17 cellular contexts compared by ENCODE assay signal in the genomic region with DNA sequence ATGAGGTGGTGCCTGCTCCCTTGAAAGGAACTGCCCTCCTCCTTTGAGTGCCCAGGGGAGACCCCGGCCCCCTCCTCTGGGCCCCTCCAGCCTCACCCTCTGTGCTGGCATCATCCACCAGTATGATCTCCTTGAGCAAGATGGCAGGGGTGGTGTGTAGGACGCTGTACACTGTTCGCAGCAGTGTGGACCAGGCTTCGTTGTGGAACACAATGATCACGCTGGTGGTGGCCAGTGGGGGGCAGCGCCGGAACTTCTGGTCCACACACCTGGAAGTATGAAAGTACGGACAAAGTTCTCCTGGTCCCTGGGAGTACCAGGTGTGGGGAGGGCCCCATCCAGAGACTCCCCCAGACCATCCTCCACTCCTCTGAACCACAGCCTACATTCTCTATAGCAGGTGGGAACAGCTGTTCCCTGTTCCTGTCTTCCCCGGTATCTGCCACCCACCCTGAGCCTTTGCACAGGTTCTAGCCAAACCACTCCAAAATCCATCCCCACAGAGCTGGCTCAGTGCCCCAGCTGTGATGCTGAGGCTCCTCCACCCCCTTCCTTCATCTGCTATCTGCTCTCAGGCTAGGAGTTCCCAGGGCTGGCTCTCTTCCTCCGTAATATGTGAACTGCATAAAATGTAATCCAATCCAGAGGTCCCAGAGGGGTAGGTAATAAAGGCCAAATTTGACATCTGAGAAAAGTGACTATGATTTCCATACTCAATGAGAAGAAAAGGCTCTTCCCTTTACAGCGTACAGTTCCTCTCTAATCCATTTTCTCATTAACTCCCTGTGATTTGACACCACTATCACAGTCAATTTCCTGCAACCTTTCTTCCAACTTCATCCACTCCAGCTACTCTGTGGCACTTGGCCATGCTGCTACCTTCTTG. TPM values are rescaled to one million over a fixed set of nuclear protein-coding genes. Genes with fewer than 3 reads are reported as not detected.
DNase-seq lines count a peak whose midpoint lies in the region; TF ChIP-seq lines count a peak whose summit lies in the region.
"Had no signal": no experiment of that assay in that cellular context is flagged by ENCODE, and none has a peak within 500 bp of the region (broad histone marks: within the 10 kb centered on the region; RNA-seq: fewer than 3 reads in every experiment).

No MANE protein-coding gene starts in this region.

- peaks cover 40% of the 10 kb centered on the region for H3K4me1 Mint-ChIP-seq in dendritic cell treated with granulocyte-macrophage colony-stimulating factor and Interleukin-4, amounts not matched to agents 40 ng/mL and 50 ng/mL, for 4 days (ENCODE audit: low read depth)

- no peaks in the 10 kb centered on the region for H3K27me3 Mint-ChIP-seq in dendritic cell treated with granulocyte-macrophage colony-stimulating factor and Interleukin-4, amounts not matched to agents 40 ng/mL and 50 ng/mL, for 4 days

- H3K27ac ChIP-seq in right atrium auricular region = no peak overlapping the region
- H3K27ac ChIP-seq: upper lobe of left lung had no signal

- peaks cover 13% of the 10 kb centered on the region for H3K9me3 Mint-ChIP-seq in dendritic cell treated with granulocyte-macrophage colony-stimulating factor and Interleukin-4, amounts not matched to agents 40 ng/mL and 50 ng/mL, for 4 days

- H3K36me3 Mint-ChIP-seq in dendritic cell treated with granulocyte-macrophage colony-stimulating factor and Interleukin-4, amounts not matched to agents 40 ng/mL and 50 ng/mL, for 4 days (ENCODE audit: low read depth) = peaks cover 96% of the 10 kb centered on the region

- intact Hi-C loops in dendritic cell treated with granulocyte-macrophage colony-stimulating factor and Interleukin-4, amounts not matched to agents 40 ng/mL and 50 ng/mL, for 4 days (cut with micrococcal nuclease) = no loop called here

- H3K4me1 ChIP-seq in right atrium auricular region = no peaks in the 10 kb centered on the region
- H3K4me1 ChIP-seq: upper lobe of left lung had no signal

- peak; percentile 61 for DNase-seq in DMS 273 (lab: John Stamatoyannopoulos, UW; ENCODE audit: unreplicated experiment)
- no peak for DNase-seq in DMS 273 treated with DMSO at 0.1 percent for 48 hours (lab: John Stamatoyannopoulos, UW)
- DNase-seq in NCI-H187 treated with DMSO at 0.1 percent for 48 hours (lab: John Stamatoyannopoulos, UW) = peak; percentile 85
- peak; percentile 48 for DNase-seq in occipital lobe (lab: John Stamatoyannopoulos, UW)
- no peak for DNase-seq in AG08396 (ENCODE audit: low spot score)
- DNase-seq in stimulated activated naive CD4-positive, alpha-beta T cell (lab: John Stamatoyannopoulos, UW) = no peak
- DNase-seq in right atrium auricular region (ENCODE audit: low spot score) = no peak
- DNase-seq: activated CD4-positive, alpha-beta T cell treated with anti-CD3 and anti-CD28 coated beads, Interleukin-2, amount 50 U/mL, for 4 hours; COR-L47; KBM-7; stimulated activated CD4-positive, alpha-beta T cell treated with anti-CD3 and anti-CD28 coated beads, Interleukin-15, amount 100 ng/mL, for 24 hours had no signal

- no peaks in the 10 kb centered on the region for H3K9me3 ChIP-seq in right atrium auricular region
- H3K9me3 ChIP-seq: upper lobe of left lung had no signal

- no peak overlapping the region for H3K4me3 ChIP-seq in right atrium auricular region
- H3K4me3 ChIP-seq: upper lobe of left lung had no signal

- H3K36me3 ChIP-seq in right atrium auricular region = no peaks in the 10 kb centered on the region
- H3K36me3 ChIP-seq: upper lobe of left lung had no signal

- H3K4me3 Mint-ChIP-seq in dendritic cell treated with granulocyte-macrophage colony-stimulating factor and Interleukin-4, amounts not matched to agents 40 ng/mL and 50 ng/mL, for 4 days = no peak overlapping the region

- TF ChIP-seq CTCF in right atrium auricular region (IDR thresholded peaks at IDR 0.05) = no peak

- no peaks in the 10 kb centered on the region for H3K27me3 ChIP-seq in right atrium auricular region
- H3K27me3 ChIP-seq: upper lobe of left lung had no signal

- peak overlapping the region; percentile 2 for H3K27ac Mint-ChIP-seq in dendritic cell treated with granulocyte-macrophage colony-stimulating factor and Interleukin-4, amounts not matched to agents 40 ng/mL and 50 ng/mL, for 4 days

RNA-seq across cellular contexts. Expression of a gene that starts 13.9 kb away (rescaled TPM):
- 0.94 TPM for total RNA-seq in occipital lobe
- 1 to 10 TPM; 1.3 to 2.8 TPM for total RNA-seq in right atrium auricular region
- total RNA-seq: NCI-H460 had no signal

RNA-seq across cellular contexts. Expression of a gene that starts 30.9 kb away (rescaled TPM):
- not detected for total RNA-seq in occipital lobe
- not detected for total RNA-seq in right atrium auricular region
- total RNA-seq: A172, cardiac septum, lower leg skin, NCI-H460, upper lobe of left lung had no signal

RNA-seq across cellular contexts. Expression of a gene that starts 47.3 kb away (rescaled TPM):
- total RNA-seq in occipital lobe = 31.8 TPM
- total RNA-seq in right atrium auricular region = 1 to 10 TPM in 1 of 2 donors, under 1 TPM in 1; 0.28 to 1.1 TPM

RNA-seq across cellular contexts. Expression of a gene that starts 53.4 kb away (rescaled TPM):
- total RNA-seq in occipital lobe = 2.2 TPM
- total RNA-seq in right atrium auricular region = 1 to 10 TPM; 2.1 to 4.6 TPM
- total RNA-seq: A172, NCI-H460 had no signal

Comparison
In these comparisons a context has a peak if more than half of its experiments do, and no peak if none do; other contexts are left out.
1. DNase-seq: peak in DMS 273 (single experiment), NCI-H187 treated with DMSO at 0.1 percent for 48 hours (single experiment) and occipital lobe (single experiment); none in DMS 273 treated with DMSO at 0.1 percent for 48 hours (single experiment), AG08396 (single experiment), stimulated activated naive CD4-positive, alpha-beta T cell (0 of 6) and right atrium auricular region (single experiment).
2. RNA of a gene that starts 47.3 kb away (total RNA-seq): 31.8 TPM in occipital lobe (single experiment); 0.28 to 1.1 TPM in right atrium auricular region; every median in the first group is over 10 times any median in the second.